In genomic region chr6:121666809-121667208, GRCh38 we compare ENCODE assay signal across 11 cellular contexts.
DNase-seq lines count a peak whose midpoint lies in the region; ATAC-seq and TF ChIP-seq lines count a peak whose summit lies in the region.
"Had no signal": no experiment of that assay in that cellular context is flagged by ENCODE, and none has a peak within 500 bp of the region (broad histone marks: within the 10 kb centered on the region; RNA-seq: fewer than 3 reads in every experiment).

No MANE protein-coding gene starts in this region.

- no peaks in the 10 kb centered on the region for H3K36me3 Mint-ChIP-seq in endodermal cell (ENCODE audit: low read depth)

- no peak overlapping the region for H3K27ac ChIP-seq in endodermal cell (ENCODE audit: low read depth, low read length)

- H3K4me3 ChIP-seq in endodermal cell (ENCODE audit: low read length), result peak overlapping the region; percentile 46

- no peaks in the 10 kb centered on the region for H3K27me3 ChIP-seq in endodermal cell (ENCODE audit: control insufficient read depth, insufficient read depth, low read length, poor library complexity, severe bottlenecking)

- peaks cover 6% of the 10 kb centered on the region for H3K4me1 ChIP-seq in endodermal cell (ENCODE audit: control insufficient read depth, insufficient read depth, low read length)

- no peaks in the 10 kb centered on the region for H3K36me3 ChIP-seq in endodermal cell (ENCODE audit: control insufficient read depth, insufficient read depth, low read length)

- peaks cover 3% of the 10 kb centered on the region for H3K9me3 Mint-ChIP-seq in endodermal cell

- TF ChIP-seq CTCF in endodermal cell (conservative IDR thresholded peaks at IDR 0.05), result no peak

- H3K4me1 Mint-ChIP-seq in endodermal cell, result peaks cover 10% of the 10 kb centered on the region

- H3K4me3 Mint-ChIP-seq in endodermal cell, result no peak overlapping the region

- 78 to 100% methylated on average over 1 to 4 of the region's 4 CpGs for WGBS in endodermal cell (ENCODE audit: insufficient coverage in 1 of 2, insufficient read length in 1 of 2), 2 experiments

- DNase-seq in EH (ENCODE audit: low read depth), result peak; percentile 88
- DNase-seq in NCI-H69 (lab: John Stamatoyannopoulos, UW), result peak; percentile 35
- no peak for DNase-seq in endodermal cell
- DNase-seq in non-pigmented ciliary epithelial cell (ENCODE audit: low read depth), result peak; percentile 63
- no peak for DNase-seq in activated effector memory CD4-positive, alpha-beta T cell treated with anti-CD3 and anti-CD28 coated beads, Interleukin-2, amount 50 U/mL, for 16 hours
- DNase-seq in NCI-H2171 (lab: John Stamatoyannopoulos, UW), result no peak
- no peak for DNase-seq in HK-2 (ENCODE audit: unreplicated experiment)
- DNase-seq: activated naive CD4-positive, alpha-beta T cell treated with Interleukin-2 at 50 U/mL for 16 hours; left colon; stimulated activated CD4-positive, alpha-beta T cell treated with anti-CD3 and anti-CD28 coated beads, Interleukin-2, amount 100 ng/mL, for 48 hours had no signal

- H3K9me3 ChIP-seq in endodermal cell (ENCODE audit: control insufficient read depth, low read length), result no peaks in the 10 kb centered on the region

- H3K9ac ChIP-seq in endodermal cell (ENCODE audit: extremely low read depth, low read length, poor library complexity, severe bottlenecking), result no peak overlapping the region

- no peak for ATAC-seq in GM19455 (IDR thresholded peaks at IDR 0.05; ENCODE audit: unreplicated experiment)
- ATAC-seq: left colon had no signal

- no peaks in the 10 kb centered on the region for H3K27me3 Mint-ChIP-seq in endodermal cell (ENCODE audit: insufficient read depth)

- H3K27ac Mint-ChIP-seq in endodermal cell, result no peak overlapping the region

Comparison
In these comparisons a context has a peak if more than half of its experiments do, and no peak if none do; other contexts are left out.
1. DNase-seq: peak in EH (single experiment), NCI-H69 (single experiment) and non-pigmented ciliary epithelial cell (single experiment); none in endodermal cell (single experiment), activated effector memory CD4-positive, alpha-beta T cell treated with anti-CD3 and anti-CD28 coated beads, Interleukin-2, amount 50 U/mL, for 16 hours (single experiment), NCI-H2171 (single experiment) and HK-2 (single experiment).